Comparison of ENCODE assay signal across 9 cellular contexts in the genomic region with DNA sequence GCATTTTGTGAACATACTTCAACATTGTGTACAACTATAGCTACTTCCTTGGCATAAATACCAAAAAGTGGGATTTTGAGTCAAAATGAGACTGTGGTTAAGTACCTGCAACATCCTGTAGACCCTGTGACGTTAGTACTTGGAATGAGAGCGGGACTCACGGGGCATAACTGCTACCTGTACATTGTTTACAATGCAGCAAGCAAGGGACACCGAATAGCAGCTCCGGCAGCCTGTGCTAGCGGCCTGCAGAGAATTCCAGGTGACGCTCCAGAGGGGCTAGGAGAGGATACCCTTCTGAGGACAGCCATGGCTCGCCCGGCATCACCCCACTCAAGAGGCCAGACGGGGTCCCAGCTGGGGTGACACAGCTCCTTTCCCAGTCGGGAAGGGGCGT. TPM values are rescaled to one million over a fixed set of nuclear protein-coding genes. Genes with fewer than 3 reads are reported as not detected.
DNase-seq lines count a peak whose midpoint lies in the region; ATAC-seq and TF ChIP-seq lines count a peak whose summit lies in the region.
"Had no signal": no experiment of that assay in that cellular context is flagged by ENCODE, and none has a peak within 500 bp of the region (broad histone marks: within the 10 kb centered on the region; RNA-seq: fewer than 3 reads in every experiment).

No MANE protein-coding gene starts in this region.

- no peaks in the 10 kb centered on the region for H3K27me3 Mint-ChIP-seq in natural killer cell (ENCODE audit: low read depth in 2 of 2)

- TF ChIP-seq CTCF in natural killer cell (IDR thresholded peaks at IDR 0.05) (no peak), GM20000 (IDR thresholded peaks at IDR 0.05; ENCODE audit: extremely low read depth, missing control alignments) (no peak)

- ATAC-seq in natural killer cell (no peak), GM18520 (IDR thresholded peaks at IDR 0.05; ENCODE audit: unreplicated experiment) (no peak)

- H3K9me3 ChIP-seq in HUES6 (ENCODE audit: control insufficient read depth, insufficient read depth, low read depth, low read length) = no peaks in the 10 kb centered on the region

- no peak overlapping the region for H3K27ac ChIP-seq in HUES6 (ENCODE audit: low read depth, low read length)
- H3K27ac ChIP-seq in cingulate gyrus (ENCODE audit: low read depth, low read length) = peak overlapping the region; percentile 83
- H3K27ac ChIP-seq: KMS-11 had no signal

- H3K4me1 ChIP-seq in HUES6 (ENCODE audit: control insufficient read depth, insufficient read depth, low read length) = no peaks in the 10 kb centered on the region

- H3K27ac Mint-ChIP-seq in natural killer cell = peak overlapping the region; percentile 98 to 99

- intact Hi-C loops in natural killer cell (cut with micrococcal nuclease) = no loop called here

- H3K9me3 Mint-ChIP-seq in natural killer cell = no peaks in the 10 kb centered on the region

- H3K36me3 ChIP-seq in HUES6 (ENCODE audit: control insufficient read depth, insufficient read depth, low read length) = peaks cover 51% of the 10 kb centered on the region

- peak overlapping the region; percentile 89 for H3K9ac ChIP-seq in HUES6 (ENCODE audit: low read length)

- H3K27me3 ChIP-seq in HUES6 (ENCODE audit: control insufficient read depth, insufficient read depth, low read length) = no peaks in the 10 kb centered on the region

- peak overlapping the region; percentile 98 for H3K4me3 Mint-ChIP-seq in natural killer cell

- DNase-seq in DMS53 treated with DMSO at 0.1 percent for 48 hours (lab: John Stamatoyannopoulos, UW; ENCODE audit: unreplicated experiment) = peak; percentile 23
- no peak for DNase-seq in natural killer cell
- DNase-seq in GF-D8 (lab: John Stamatoyannopoulos, UW) = no peak
- DNase-seq in GM20000 (ENCODE audit: low spot score) = no peak
- no peak for DNase-seq in CD1c-positive myeloid dendritic cell (ENCODE audit: extremely low spot score)

- H3K36me3 Mint-ChIP-seq in natural killer cell = no peaks in the 10 kb centered on the region

- H3K4me3 ChIP-seq in HUES6 (ENCODE audit: low read depth, low read length) = peak overlapping the region; percentile 99

- peaks cover 18 to 20% of the 10 kb centered on the region in 2 donors for H3K4me1 Mint-ChIP-seq in natural killer cell

RNA-seq across cellular contexts. Expression of gene ZNF331, which starts 0.8 kb away (rescaled TPM):
- 100 to 1,000 TPM; 153 to 245 (median 204) TPM for total RNA-seq in natural killer cell
